In genomic region chr2:177710003-177710411, GRCh38 we compare ENCODE assay signal across 31 cellular contexts.
"Had no signal": no experiment of that assay in that cellular context is flagged by ENCODE, and none has a peak within 500 bp of the region (broad histone marks: within the 10 kb centered on the region; RNA-seq: fewer than 3 reads in every experiment).

No MANE protein-coding gene starts in this region.

- H3K4me3 ChIP-seq: ascending aorta, breast epithelium, cardiac muscle cell, colonic mucosa, esophagus squamous epithelium, gastroesophageal sphincter had no signal

- H3K27ac Mint-ChIP-seq: activated CD4-positive, alpha-beta memory T cell treated with anti-CD3 and anti-CD28 coated beads for 36 hours; activated CD4-positive, alpha-beta T cell treated with anti-CD3 and anti-CD28 coated beads for 36 hours; activated CD4-positive, alpha-beta T cell treated with anti-CD3 and anti-CD28 coated beads, Interleukin-2, amount 10 ng/mL, durations not matched to agents 24 days and 14 days; activated CD8-positive, alpha-beta T cell treated with anti-CD3 and anti-CD28 coated beads, Interleukin-2, amount 10 ng/mL, durations not matched to agents 7 days and 5 days; activated naive CD4-positive, alpha-beta T cell treated with anti-CD3 and anti-CD28 coated beads, Interleukin-2, amount 10 ng/mL, durations not matched to agents 7 days and 5 days; activated naive CD4-positive, alpha-beta T cell treated with anti-CD3 and anti-CD28 coated beads, Interleukin-2, amount 50 U/mL, for 72 hours; activated naive CD8-positive, alpha-beta T cell treated with anti-CD3 and anti-CD28 coated beads, Interleukin-2, amount 10 ng/mL, durations not matched to agents 7 days and 5 days; activated T-cell treated with anti-CD3 and anti-CD28 coated beads, Interleukin-2, amount 50 U/mL, for 24 hours; activated T-cell treated with anti-CD3 and anti-CD28 coated beads, Interleukin-2, amount 50 U/mL, for 72 hours; brain; T-helper 17 cell; T-helper 2 cell treated with Interferon-gamma antibody and Interleukin-4, amounts not matched to agents 5 μg/mL and 100 μg/mL, for 36 hours had no signal

- H3K4me1 Mint-ChIP-seq: activated CD4-positive, alpha-beta T cell treated with anti-CD3 and anti-CD28 coated beads for 36 hours; activated CD4-positive, alpha-beta T cell treated with anti-CD3 and anti-CD28 coated beads, Interleukin-2, amount 10 ng/mL, durations not matched to agents 24 days and 14 days; activated naive CD4-positive, alpha-beta T cell treated with anti-CD3 and anti-CD28 coated beads, Interleukin-2, amount 10 ng/mL, durations not matched to agents 7 days and 5 days; activated naive CD8-positive, alpha-beta T cell treated with anti-CD3 and anti-CD28 coated beads, Interleukin-2, amount 10 ng/mL, durations not matched to agents 7 days and 5 days; T-helper 17 cell had no signal

- H3K36me3 Mint-ChIP-seq: activated CD4-positive, alpha-beta memory T cell treated with anti-CD3 and anti-CD28 coated beads for 36 hours; activated naive CD4-positive, alpha-beta T cell treated with anti-CD3 and anti-CD28 coated beads, Interleukin-2, amount 10 ng/mL, durations not matched to agents 7 days and 5 days; activated naive CD4-positive, alpha-beta T cell treated with anti-CD3 and anti-CD28 coated beads, Interleukin-2, amount 50 U/mL, for 72 hours; activated naive CD8-positive, alpha-beta T cell treated with anti-CD3 and anti-CD28 coated beads, Interleukin-2, amount 10 ng/mL, durations not matched to agents 7 days and 5 days; brain had no signal

- H3K27me3 Mint-ChIP-seq: activated CD4-positive, alpha-beta T cell treated with anti-CD3 and anti-CD28 coated beads for 36 hours had no signal

- H3K27me3 ChIP-seq: ascending aorta, breast epithelium, cardiac muscle cell, colonic mucosa, gastroesophageal sphincter had no signal

- H3K27ac ChIP-seq: ascending aorta, breast epithelium, cardiac muscle cell, colonic mucosa, epithelial cell of prostate, esophagus squamous epithelium, gastroesophageal sphincter had no signal

- DNase-seq: activated CD4-positive, alpha-beta memory T cell treated with anti-CD3 and anti-CD28 coated beads for 36 hours; activated CD4-positive, alpha-beta T cell treated with anti-CD3 and anti-CD28 coated beads for 36 hours; activated CD4-positive, alpha-beta T cell treated with anti-CD3 and anti-CD28 coated beads, Interleukin-2, amount 10 ng/mL, durations not matched to agents 24 days and 14 days; activated CD4-positive, CD25-positive, alpha-beta regulatory T cell; activated CD4-positive, CD25-positive, alpha-beta regulatory T cell treated with anti-CD3 and anti-CD28 coated beads, Interleukin-2, amount 50 U/mL, for 72 hours; activated CD8-positive, alpha-beta memory T cell treated with anti-CD3 and anti-CD28 coated beads, Interleukin-2, amount 50 U/mL, for 48 hours; activated CD8-positive, alpha-beta T cell treated with anti-CD3 and anti-CD28 coated beads, Interleukin-2, amount 10 ng/mL, durations not matched to agents 7 days and 5 days; activated gamma-delta T cell; activated naive CD4-positive, alpha-beta T cell; activated naive CD4-positive, alpha-beta T cell treated with anti-CD3 and anti-CD28 coated beads, Interleukin-2, amount 10 ng/mL, durations not matched to agents 7 days and 5 days; activated naive CD8-positive, alpha-beta T cell treated with anti-CD3 and anti-CD28 coated beads, Interleukin-2, amount 10 ng/mL, durations not matched to agents 7 days and 5 days; activated T-cell treated with anti-CD3 and anti-CD28 coated beads for 4 hours; activated T-cell treated with anti-CD3 and anti-CD28 coated beads, Interleukin-2, amount 50 U/mL, for 24 hours; activated T-cell treated with anti-CD3 and anti-CD28 coated beads, Interleukin-2, amount 50 U/mL, for 72 hours; central memory CD4-positive, alpha-beta T cell; cerebellar nuclear complex; colonic mucosa; effector CD8-positive, alpha-beta T cell; esophagus squamous epithelium; foreskin melanocyte; T-helper 1 cell; T-helper 17 cell; T1000 had no signal

- H3K4me1 ChIP-seq: ascending aorta, breast epithelium, colonic mucosa, esophagus squamous epithelium, gastroesophageal sphincter had no signal

- H3K9me3 Mint-ChIP-seq: activated CD4-positive, alpha-beta memory T cell treated with anti-CD3 and anti-CD28 coated beads for 36 hours; activated CD4-positive, alpha-beta T cell treated with anti-CD3 and anti-CD28 coated beads, Interleukin-2, amount 10 ng/mL, durations not matched to agents 24 days and 14 days; activated naive CD4-positive, alpha-beta T cell treated with anti-CD3 and anti-CD28 coated beads, Interleukin-2, amount 10 ng/mL, durations not matched to agents 7 days and 5 days; activated naive CD4-positive, alpha-beta T cell treated with anti-CD3 and anti-CD28 coated beads, Interleukin-2, amount 50 U/mL, for 72 hours; activated naive CD8-positive, alpha-beta T cell treated with anti-CD3 and anti-CD28 coated beads, Interleukin-2, amount 10 ng/mL, durations not matched to agents 7 days and 5 days; activated T-cell treated with anti-CD3 and anti-CD28 coated beads, Interleukin-2, amount 50 U/mL, for 24 hours; activated T-cell treated with anti-CD3 and anti-CD28 coated beads, Interleukin-2, amount 50 U/mL, for 72 hours; brain; T-helper 2 cell treated with Interferon-gamma antibody and Interleukin-4, amounts not matched to agents 5 μg/mL and 100 μg/mL, for 36 hours had no signal

- H3K4me3 Mint-ChIP-seq: activated CD4-positive, alpha-beta memory T cell treated with anti-CD3 and anti-CD28 coated beads for 36 hours; activated CD4-positive, alpha-beta T cell treated with anti-CD3 and anti-CD28 coated beads for 36 hours; activated CD4-positive, alpha-beta T cell treated with anti-CD3 and anti-CD28 coated beads, Interleukin-2, amount 10 ng/mL, durations not matched to agents 24 days and 14 days; activated CD8-positive, alpha-beta T cell treated with anti-CD3 and anti-CD28 coated beads, Interleukin-2, amount 10 ng/mL, durations not matched to agents 7 days and 5 days; activated naive CD4-positive, alpha-beta T cell treated with anti-CD3 and anti-CD28 coated beads, Interleukin-2, amount 10 ng/mL, durations not matched to agents 7 days and 5 days; activated naive CD8-positive, alpha-beta T cell treated with anti-CD3 and anti-CD28 coated beads, Interleukin-2, amount 10 ng/mL, durations not matched to agents 7 days and 5 days; activated T-cell treated with anti-CD3 and anti-CD28 coated beads, Interleukin-2, amount 50 U/mL, for 24 hours; activated T-cell treated with anti-CD3 and anti-CD28 coated beads, Interleukin-2, amount 50 U/mL, for 72 hours; brain; T-helper 17 cell; T-helper 2 cell treated with Interferon-gamma antibody and Interleukin-4, amounts not matched to agents 5 μg/mL and 100 μg/mL, for 36 hours had no signal

- H3K9me3 ChIP-seq: ascending aorta, breast epithelium, colonic mucosa, esophagus squamous epithelium, gastroesophageal sphincter had no signal

- ATAC-seq: activated CD4-positive, alpha-beta T cell treated with anti-CD3 and anti-CD28 coated beads for 36 hours; activated CD8-positive, alpha-beta T cell treated with anti-CD3 and anti-CD28 coated beads, Interleukin-2, amount 10 ng/mL, durations not matched to agents 7 days and 5 days; activated naive CD4-positive, alpha-beta T cell treated with anti-CD3 and anti-CD28 coated beads, Interleukin-2, amount 50 U/mL, for 72 hours; activated T-cell treated with anti-CD3 and anti-CD28 coated beads, Interleukin-2, amount 50 U/mL, for 72 hours; gastroesophageal sphincter; T-helper 17 cell had no signal

- H3K36me3 ChIP-seq: ascending aorta, breast epithelium, cardiac muscle cell, colonic mucosa, esophagus squamous epithelium, gastroesophageal sphincter had no signal
